20 cellular contexts compared by ENCODE assay signal in genomic region chr11:45270946-45271345, GRCh38.
"Had no signal": no experiment of that assay in that cellular context is flagged by ENCODE, and none has a peak within 500 bp of the region (broad histone marks: within the 10 kb centered on the region; RNA-seq: fewer than 3 reads in every experiment).

No MANE protein-coding gene starts in this region.

- DNase-seq: activated CD4-positive, alpha-beta T cell treated with anti-CD3 and anti-CD28 coated beads for 48 hours; activated CD4-positive, alpha-beta T cell treated with anti-CD3 and anti-CD28 coated beads, Interleukin-2, amount 50 U/mL, for 4 hours; activated CD4-positive, CD25-positive, alpha-beta regulatory T cell treated with anti-CD3 and anti-CD28 coated beads, Interleukin-2, amount 50 U/mL, for 72 hours; activated CD8-positive, alpha-beta memory T cell treated with anti-CD3 and anti-CD28 coated beads, Interleukin-2, amount 50 U/mL, for 48 hours; activated CD8-positive, alpha-beta T cell treated with anti-CD3 and anti-CD28 coated beads, Interleukin-2, amount 10 ng/mL, durations not matched to agents 7 days and 5 days; activated naive CD4-positive, alpha-beta T cell; activated T-cell treated with anti-CD3 and anti-CD28 coated beads, Interleukin-2, amount 50 U/mL, for 1 hour; aorta; NCI-H1048; NCI-H146; NCI-H2029; NCI-H345; NCI-H510A; NCI-H526 treated with DMSO at 0.1 percent for 48 hours; PC-3; SIG-M5; T-helper 17 cell; T-helper 9 cell had no signal

- FAIRE-seq: RCC 7860 had no signal

- ATAC-seq: activated CD8-positive, alpha-beta T cell treated with anti-CD3 and anti-CD28 coated beads, Interleukin-2, amount 10 ng/mL, durations not matched to agents 7 days and 5 days; PC-3; T-helper 17 cell; WTC11 had no signal
